In the genomic region with DNA sequence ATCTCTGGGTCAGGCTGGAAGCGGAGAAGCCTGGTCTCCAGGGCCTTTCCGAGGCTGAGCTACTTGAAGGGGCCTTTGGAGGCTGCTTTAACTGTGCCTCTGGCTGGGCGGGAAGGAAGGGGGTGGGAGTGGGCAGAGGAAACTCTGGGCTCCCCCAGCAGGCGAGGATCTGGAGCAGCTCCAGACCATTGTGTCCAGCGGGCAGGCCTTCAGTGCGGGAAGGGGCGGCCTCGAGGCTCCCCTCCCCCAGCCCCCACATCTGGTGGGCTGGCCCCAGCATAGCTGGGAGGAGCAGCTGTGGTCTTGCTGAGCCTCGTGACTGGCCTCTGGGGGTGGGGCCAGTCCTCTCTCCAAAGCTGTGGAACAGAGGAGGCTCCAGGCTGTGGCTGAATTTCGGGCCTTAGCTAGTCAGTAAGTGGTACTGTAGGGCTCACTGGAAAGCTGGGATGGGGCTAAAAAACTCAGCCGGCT, we compare ENCODE assay signal across 8 cellular contexts. TPM values are rescaled to one million over a fixed set of nuclear protein-coding genes. Genes with fewer than 3 reads are reported as not detected.
DNase-seq lines count a peak whose midpoint lies in the region; ATAC-seq and TF ChIP-seq lines count a peak whose summit lies in the region.

No MANE protein-coding gene starts in this region.

- no peak for ATAC-seq in activated B cell treated with CpG ODN at 0.5 μM for 24 hours (ENCODE audit: low read depth)
- peak; percentile 69 to 70 for ATAC-seq in left cardiac atrium
- ATAC-seq in psoas muscle = peak; percentile 51 to 64 (median 58)
- no peak for ATAC-seq in stimulated activated effector memory CD8-positive, alpha-beta T cell treated with anti-CD3 and anti-CD28 coated beads, Interleukin-12 subunit alpha, Interleukin-12 subunit beta, amount 100 ng/mL, for 72 hours

- H3K9me3 ChIP-seq in psoas muscle = no peaks in the 10 kb centered on the region

- H3K4me3 Mint-ChIP-seq in activated B cell treated with CpG ODN at 0.5 μM for 24 hours = no peak overlapping the region
- no peak overlapping the region for H3K4me3 Mint-ChIP-seq in stimulated activated effector memory CD8-positive, alpha-beta T cell treated with anti-CD3 and anti-CD28 coated beads, Interleukin-12 subunit alpha, Interleukin-12 subunit beta, amount 100 ng/mL, for 72 hours

- H3K36me3 Mint-ChIP-seq in activated B cell treated with CpG ODN at 0.5 μM for 24 hours (ENCODE audit: low read depth) = peaks cover 51% of the 10 kb centered on the region
- peaks cover 34% of the 10 kb centered on the region for H3K36me3 Mint-ChIP-seq in stimulated activated effector memory CD8-positive, alpha-beta T cell treated with anti-CD3 and anti-CD28 coated beads, Interleukin-12 subunit alpha, Interleukin-12 subunit beta, amount 100 ng/mL, for 72 hours

- peaks cover 35% of the 10 kb centered on the region for H3K4me1 Mint-ChIP-seq in activated B cell treated with CpG ODN at 0.5 μM for 24 hours
- peaks cover 32% of the 10 kb centered on the region for H3K4me1 Mint-ChIP-seq in stimulated activated effector memory CD8-positive, alpha-beta T cell treated with anti-CD3 and anti-CD28 coated beads, Interleukin-12 subunit alpha, Interleukin-12 subunit beta, amount 100 ng/mL, for 72 hours

- intact Hi-C loops in activated B cell treated with CpG ODN at 0.5 μM for 24 hours (cut with micrococcal nuclease) = no loop called here
- intact Hi-C loops in left cardiac atrium (cut with DNase I) = no loop called here
- intact Hi-C loops in psoas muscle (cut with DNase I) = no loop called here

- 33 to 47% (median 37%) methylated on average over 9 to 11 of the region's 11 CpGs for WGBS in psoas muscle, 3 donors

- DNase-seq in EH (ENCODE audit: low read depth) (peak; percentile 67), activated B cell treated with CpG ODN at 0.5 μM for 24 hours (no peak), left cardiac atrium (peak; percentile 88), psoas muscle (peak; percentile 81 to 87), NCI-H2107 (lab: John Stamatoyannopoulos, UW) (no peak), GM19240 (ENCODE audit: insufficient read length, low spot score) (no peak), cerebellum (ENCODE audit: low spot score) (no peak)
- DNase-seq in stimulated activated effector memory CD8-positive, alpha-beta T cell treated with anti-CD3 and anti-CD28 coated beads, Interleukin-12 subunit alpha, Interleukin-12 subunit beta, amount 100 ng/mL, for 72 hours (ENCODE audit: low spot score in 2 of 2) = no peak

- H3K9me3 Mint-ChIP-seq in activated B cell treated with CpG ODN at 0.5 μM for 24 hours = no peaks in the 10 kb centered on the region
- H3K9me3 Mint-ChIP-seq in stimulated activated effector memory CD8-positive, alpha-beta T cell treated with anti-CD3 and anti-CD28 coated beads, Interleukin-12 subunit alpha, Interleukin-12 subunit beta, amount 100 ng/mL, for 72 hours = no peaks in the 10 kb centered on the region

- CTCF ChIA-PET in activated B cell treated with CpG ODN at 0.5 μM for 24 hours (lab: Charles Lee) = interaction anchor here (1.4 to 9.6 kb wide), 2 partner anchors 12 to 17 kb away, joined by 6 to 306 read pairs; no protein-coding TSS in a partner anchor

- no peaks in the 10 kb centered on the region for H3K27me3 Mint-ChIP-seq in activated B cell treated with CpG ODN at 0.5 μM for 24 hours

- peaks cover 0 to 28% of the 10 kb centered on the region in 2 donors for H3K36me3 ChIP-seq in psoas muscle (ENCODE audit: insufficient read depth in 1 of 2, low read depth in 1 of 2)

- H3K27me3 ChIP-seq in psoas muscle (ENCODE audit: insufficient read depth in 3 of 3, low read length in 2 of 3) = peaks cover 0 to 24% (median 10%) of the 10 kb centered on the region in 3 donors

- TF ChIP-seq CTCF in activated B cell treated with CpG ODN at 0.5 μM for 24 hours (IDR thresholded peaks at IDR 0.05) (no peak), psoas muscle (IDR thresholded peaks at IDR 0.05) (no peak)

- H3K27ac Mint-ChIP-seq in activated B cell treated with CpG ODN at 0.5 μM for 24 hours = peak overlapping the region; percentile 41
- no peak overlapping the region for H3K27ac Mint-ChIP-seq in stimulated activated effector memory CD8-positive, alpha-beta T cell treated with anti-CD3 and anti-CD28 coated beads, Interleukin-12 subunit alpha, Interleukin-12 subunit beta, amount 100 ng/mL, for 72 hours

- POLR2A ChIA-PET in activated B cell treated with CpG ODN at 0.5 μM for 24 hours (lab: Charles Lee) = interaction anchor here (0.6 to 10.6 kb wide), 4 partner anchors 13 to 1171 kb away, joined by 3 to 217 read pairs (median 4); no protein-coding TSS in a partner anchor

- H3K27ac ChIP-seq in psoas muscle = peak overlapping the region; percentile 50

- peak overlapping the region; percentile 75 for H3K4me3 ChIP-seq in psoas muscle

- peaks cover 4% of the 10 kb centered on the region for H3K4me1 ChIP-seq in psoas muscle

RNA-seq across cellular contexts. Expression of gene TAMALIN, which starts 3.4 kb away (rescaled TPM):
- total RNA-seq in activated B cell treated with CpG ODN at 0.5 μM for 24 hours (47.6 and 52.8 TPM in 2 replicates), left cardiac atrium (10 to 100 TPM; 25.3 to 44.0 TPM), psoas muscle (10 to 100 TPM in 3 of 4 donors, 1 to 10 TPM in 1; 8.0 to 12.8 (median 11.5) TPM), cerebellum (5.4 TPM)
- polyA plus RNA-seq in psoas muscle = 1 to 10 TPM; 5.5 to 9.6 (median 6.8) TPM

RNA-seq across cellular contexts. Expression of gene NR4A1, which starts 41.1 kb away (rescaled TPM):
- total RNA-seq in activated B cell treated with CpG ODN at 0.5 μM for 24 hours (18.8 and 24.2 TPM in 2 replicates), left cardiac atrium (100 to 1,000 TPM in 1 of 2 donors, 10 to 100 TPM in 1; 85.6 to 172 TPM), psoas muscle (10 to 100 TPM; 17.5 to 92.8 (median 56.9) TPM), cerebellum (2.4 TPM)
- 10 to 100 TPM; 35.5 to 74.0 (median 50.2) TPM for polyA plus RNA-seq in psoas muscle

RNA-seq across cellular contexts. Expression of gene ACVR1B, which starts 58.7 kb away (rescaled TPM):
- total RNA-seq in activated B cell treated with CpG ODN at 0.5 μM for 24 hours (7.8 and 10.0 TPM in 2 replicates), left cardiac atrium (10 to 100 TPM; 13.0 to 19.3 TPM), psoas muscle (10 to 100 TPM; 10.5 to 16.6 (median 14.0) TPM), cerebellum (36.5 TPM)
- 10 to 100 TPM in 1 of 3 donors, 1 to 10 TPM in 2; 5.8 to 14.9 (median 6.0) TPM for polyA plus RNA-seq in psoas muscle

RNA-seq across cellular contexts. Expression of gene ATG101, which starts 59.6 kb away (rescaled TPM):
- 25.6 and 32.5 TPM in 2 replicates for total RNA-seq in activated B cell treated with CpG ODN at 0.5 μM for 24 hours
- total RNA-seq in left cardiac atrium = 10 to 100 TPM; 25.2 to 28.7 TPM
- total RNA-seq in psoas muscle = 10 to 100 TPM; 25.1 to 35.3 (median 26.5) TPM
- polyA plus RNA-seq in psoas muscle = 100 to 1,000 TPM in 1 of 3 donors, 10 to 100 TPM in 2; 39.5 to 154 (median 90.0) TPM
- 12.8 TPM for total RNA-seq in cerebellum

Comparison
In these comparisons a context has a peak if more than half of its experiments do, and no peak if none do; other contexts are left out.
1. DNase-seq: peak in EH (single experiment), left cardiac atrium (single experiment) and psoas muscle (2 of 2); none in activated B cell treated with CpG ODN at 0.5 μM for 24 hours (single experiment), stimulated activated effector memory CD8-positive, alpha-beta T cell treated with anti-CD3 and anti-CD28 coated beads, Interleukin-12 subunit alpha, Interleukin-12 subunit beta, amount 100 ng/mL, for 72 hours (0 of 2), NCI-H2107 (single experiment), GM19240 (single experiment) and cerebellum (single experiment).
2. ATAC-seq: peak in left cardiac atrium (2 of 2) and psoas muscle (4 of 4); none in activated B cell treated with CpG ODN at 0.5 μM for 24 hours (single experiment) and stimulated activated effector memory CD8-positive, alpha-beta T cell treated with anti-CD3 and anti-CD28 coated beads, Interleukin-12 subunit alpha, Interleukin-12 subunit beta, amount 100 ng/mL, for 72 hours (single experiment).